32 cellular contexts compared by ENCODE assay signal in genomic region chr7:101129603-101130117, GRCh38. TPM values are rescaled to one million over a fixed set of nuclear protein-coding genes. Genes with fewer than 3 reads are reported as not detected.
A peak's percentile ranks its signal among the peaks of the same experiment; 100 is the strongest.
DNase-seq lines count a peak whose midpoint lies in the region; TF ChIP-seq lines count a peak whose summit lies in the region.
"Had no signal": no experiment of that assay in that cellular context is flagged by ENCODE, and none has a peak within 500 bp of the region (broad histone marks: within the 10 kb centered on the region; RNA-seq: fewer than 3 reads in every experiment).

No MANE protein-coding gene starts in this region.

- peaks cover 47% of the 10 kb centered on the region for H3K27me3 Mint-ChIP-seq in activated CD4-positive, alpha-beta T cell treated with anti-CD3 and anti-CD28 coated beads, Interleukin-2, amount 10 ng/mL, durations not matched to agents 24 days and 14 days

- H3K4me3 ChIP-seq in cardiac fibroblast (replicated peaks in 1 of 2; ENCODE audit: low read depth in 2 of 2, low read length in 2 of 2) (peak overlapping the region; percentile 11 to 55), tibial artery (peak overlapping the region; percentile 48 to 63)
- H3K4me3 ChIP-seq: lung, neural progenitor cell, SK-N-MC, upper lobe of right lung had no signal

- H3K36me3 Mint-ChIP-seq in activated CD4-positive, alpha-beta T cell treated with anti-CD3 and anti-CD28 coated beads, Interleukin-2, amount 10 ng/mL, durations not matched to agents 24 days and 14 days (ENCODE audit: low read depth) = no peaks in the 10 kb centered on the region

- H3K27me3 ChIP-seq in tibial artery = no peaks in the 10 kb centered on the region
- H3K27me3 ChIP-seq: neural progenitor cell had no signal

- H3K4me1 Mint-ChIP-seq in activated CD4-positive, alpha-beta T cell treated with anti-CD3 and anti-CD28 coated beads, Interleukin-2, amount 10 ng/mL, durations not matched to agents 24 days and 14 days = peaks cover 41% of the 10 kb centered on the region

- intact Hi-C loops in activated CD4-positive, alpha-beta T cell treated with anti-CD3 and anti-CD28 coated beads, Interleukin-2, amount 10 ng/mL, durations not matched to agents 24 days and 14 days (cut with micrococcal nuclease) = no loop called here
- intact Hi-C loops in tibial artery (cut with DNase I; ENCODE audit: low total_unique reads) (no loop called here), cardiac septum (cut with DNase I) (no loop called here)

- H3K4me1 ChIP-seq in tibial artery = peaks cover 5 to 85% (median 38%) of the 10 kb centered on the region in 4 donors

- H3K27ac Mint-ChIP-seq in activated CD4-positive, alpha-beta T cell treated with anti-CD3 and anti-CD28 coated beads, Interleukin-2, amount 10 ng/mL, durations not matched to agents 24 days and 14 days = peak overlapping the region; percentile 40
- H3K27ac Mint-ChIP-seq: activated CD4-positive, alpha-beta T cell treated with anti-CD3 and anti-CD28 coated beads, Interleukin-2, amount 10 ng/mL, durations not matched to agents 7 days and 5 days; activated T-helper 1 cell treated with anti-CD3 and anti-CD28 coated beads, Interleukin-12 subunit alpha, Interleukin-12 subunit beta, Interleukin-2, Interleukin-4 antibody, amounts not matched to agents 30 ng/mL and 10 ng/mL and 1 ng/mL, durations not matched to agents 14 hours and 24 hours and 36 hours; neural progenitor cell had no signal

- H3K4me3 Mint-ChIP-seq in activated CD4-positive, alpha-beta T cell treated with anti-CD3 and anti-CD28 coated beads, Interleukin-2, amount 10 ng/mL, durations not matched to agents 24 days and 14 days = no peak overlapping the region
- H3K4me3 Mint-ChIP-seq: activated CD4-positive, alpha-beta T cell treated with anti-CD3 and anti-CD28 coated beads, Interleukin-2, amount 10 ng/mL, durations not matched to agents 7 days and 5 days; activated T-helper 1 cell treated with anti-CD3 and anti-CD28 coated beads, Interleukin-12 subunit alpha, Interleukin-12 subunit beta, Interleukin-2, Interleukin-4 antibody, amounts not matched to agents 30 ng/mL and 10 ng/mL and 1 ng/mL, durations not matched to agents 14 hours and 24 hours and 36 hours; effector memory CD8-positive, alpha-beta T cell; neural progenitor cell had no signal

- H3K36me3 ChIP-seq in tibial artery = peaks cover 22 to 41% (median 33%) of the 10 kb centered on the region in 3 donors
- H3K36me3 ChIP-seq: neural progenitor cell, upper lobe of right lung had no signal

- peak overlapping the region; percentile 89 to 98 for H3K27ac ChIP-seq in tibial artery
- H3K27ac ChIP-seq: neural progenitor cell, SK-N-MC, upper lobe of right lung, VCaP had no signal

- no peak for TF ChIP-seq CTCF in cardiac fibroblast (IDR thresholded peaks at IDR 0.05; ENCODE audit: low read depth, low read length)
- TF ChIP-seq CTCF in tibial artery (IDR thresholded peaks at IDR 0.05) = no peak
- TF ChIP-seq CTCF in GM20000 (IDR thresholded peaks at IDR 0.05; ENCODE audit: extremely low read depth, missing control alignments) = no peak

- no peak for DNase-seq in activated CD4-positive, alpha-beta T cell treated with anti-CD3 and anti-CD28 coated beads, Interleukin-2, amount 10 ng/mL, durations not matched to agents 24 days and 14 days
- DNase-seq in activated CD4-positive, alpha-beta T cell treated with anti-CD3 and anti-CD28 coated beads for 1 hour = no peak
- peak; percentile 51 to 72 for DNase-seq in cardiac fibroblast (ENCODE audit: low read depth in 2 of 2)
- peak; percentile 57 for DNase-seq in iris pigment epithelial cell (ENCODE audit: low read depth)
- DNase-seq in tibial artery = no peak
- DNase-seq in cardiac septum (ENCODE audit: low spot score) = no peak
- no peak for DNase-seq in GM20000 (ENCODE audit: low spot score)
- DNase-seq in NCI-H128 (lab: John Stamatoyannopoulos, UW; ENCODE audit: unreplicated experiment) = no peak
- DNase-seq: 8988T; activated CD4-positive, alpha-beta T cell treated with anti-CD3 and anti-CD28 coated beads, Interleukin-2, amount 10 ng/mL, durations not matched to agents 7 days and 5 days; activated naive CD4-positive, alpha-beta T cell treated with anti-CD3 and anti-CD28 coated beads, Interleukin-2, amount 50 U/mL, for 16 hours; DMS79; effector memory CD8-positive, alpha-beta T cell; GF-D8; glutamatergic neuron; NCI-H1694 treated with DMSO at 0.1 percent for 48 hours; NCI-H2171; NCI-H526; RPMI8226; stimulated activated CD4-positive, alpha-beta T cell treated with anti-CD3 and anti-CD28 coated beads, Interleukin-1b, Interleukin-23, amount 100 ng/mL, for 48 hours; upper lobe of right lung had no signal

- no peaks in the 10 kb centered on the region for H3K9me3 Mint-ChIP-seq in activated CD4-positive, alpha-beta T cell treated with anti-CD3 and anti-CD28 coated beads, Interleukin-2, amount 10 ng/mL, durations not matched to agents 24 days and 14 days
- H3K9me3 Mint-ChIP-seq: activated T-helper 1 cell treated with anti-CD3 and anti-CD28 coated beads, Interleukin-12 subunit alpha, Interleukin-12 subunit beta, Interleukin-2, Interleukin-4 antibody, amounts not matched to agents 30 ng/mL and 10 ng/mL and 1 ng/mL, durations not matched to agents 14 hours and 24 hours and 36 hours; effector memory CD8-positive, alpha-beta T cell had no signal

- no peaks in the 10 kb centered on the region for H3K9me3 ChIP-seq in tibial artery
- H3K9me3 ChIP-seq: upper lobe of right lung had no signal

RNA-seq across cellular contexts. Expression of gene SERPINE1, which starts 2.8 kb away (rescaled TPM):
- total RNA-seq in activated CD4-positive, alpha-beta T cell treated with anti-CD3 and anti-CD28 coated beads, Interleukin-2, amount 10 ng/mL, durations not matched to agents 24 days and 14 days = 0.33 and 0.45 TPM in 2 replicates
- 27.2 TPM for total RNA-seq in cardiac septum

RNA-seq across cellular contexts. Expression of gene AP1S1, which starts 24.6 kb away (rescaled TPM):
- 44.2 and 49.2 TPM in 2 replicates for total RNA-seq in activated CD4-positive, alpha-beta T cell treated with anti-CD3 and anti-CD28 coated beads, Interleukin-2, amount 10 ng/mL, durations not matched to agents 24 days and 14 days
- 12.1 TPM for total RNA-seq in cardiac septum

RNA-seq across cellular contexts. Expression of gene VGF, which starts 35.7 kb away (rescaled TPM):
- total RNA-seq in activated CD4-positive, alpha-beta T cell treated with anti-CD3 and anti-CD28 coated beads, Interleukin-2, amount 10 ng/mL, durations not matched to agents 24 days and 14 days = 0.23 and 0.28 TPM in 2 replicates
- 0.08 TPM for total RNA-seq in cardiac septum
- total RNA-seq: aorta, posterior vena cava, skeletal muscle tissue, upper lobe of right lung had no signal

RNA-seq across cellular contexts. Expression of gene TRIM56, which starts 44.4 kb away (rescaled TPM):
- 41.1 and 44.5 TPM in 2 replicates for total RNA-seq in activated CD4-positive, alpha-beta T cell treated with anti-CD3 and anti-CD28 coated beads, Interleukin-2, amount 10 ng/mL, durations not matched to agents 24 days and 14 days
- total RNA-seq in cardiac septum = 16.6 TPM

RNA-seq across cellular contexts. Expression of gene NAT16, which starts 50.4 kb away (rescaled TPM):
- total RNA-seq in activated CD4-positive, alpha-beta T cell treated with anti-CD3 and anti-CD28 coated beads, Interleukin-2, amount 10 ng/mL, durations not matched to agents 24 days and 14 days = not detected in 2 replicates
- total RNA-seq in cardiac septum = not detected
- total RNA-seq: activated CD4-positive, alpha-beta T cell treated with anti-CD3 and anti-CD28 coated beads, Interleukin-2, amount 10 ng/mL, durations not matched to agents 7 days and 5 days; aorta; HT1080; kidney epithelial cell; lung; posterior vena cava; skeletal muscle tissue; T-helper 2 cell treated with Interferon-gamma antibody and Interleukin-4, amounts not matched to agents 100 ng/mL and 5 ng/mL, for 36 hours; upper lobe of right lung had no signal

Comparison
In these comparisons a context has a peak if more than half of its experiments do, and no peak if none do; other contexts are left out.
1. DNase-seq: peak in cardiac fibroblast (2 of 2) and iris pigment epithelial cell (single experiment); none in activated CD4-positive, alpha-beta T cell treated with anti-CD3 and anti-CD28 coated beads, Interleukin-2, amount 10 ng/mL, durations not matched to agents 24 days and 14 days (single experiment), activated CD4-positive, alpha-beta T cell treated with anti-CD3 and anti-CD28 coated beads for 1 hour (single experiment), tibial artery (0 of 2), cardiac septum (single experiment), GM20000 (single experiment) and NCI-H128 (single experiment).
2. RNA of gene SERPINE1, which starts 2.8 kb away (total RNA-seq): 27.2 TPM in cardiac septum (single experiment); 0.33 to 0.45 TPM in activated CD4-positive, alpha-beta T cell treated with anti-CD3 and anti-CD28 coated beads, Interleukin-2, amount 10 ng/mL, durations not matched to agents 24 days and 14 days; every median in the first group is over 10 times any median in the second.